In the genomic region with DNA sequence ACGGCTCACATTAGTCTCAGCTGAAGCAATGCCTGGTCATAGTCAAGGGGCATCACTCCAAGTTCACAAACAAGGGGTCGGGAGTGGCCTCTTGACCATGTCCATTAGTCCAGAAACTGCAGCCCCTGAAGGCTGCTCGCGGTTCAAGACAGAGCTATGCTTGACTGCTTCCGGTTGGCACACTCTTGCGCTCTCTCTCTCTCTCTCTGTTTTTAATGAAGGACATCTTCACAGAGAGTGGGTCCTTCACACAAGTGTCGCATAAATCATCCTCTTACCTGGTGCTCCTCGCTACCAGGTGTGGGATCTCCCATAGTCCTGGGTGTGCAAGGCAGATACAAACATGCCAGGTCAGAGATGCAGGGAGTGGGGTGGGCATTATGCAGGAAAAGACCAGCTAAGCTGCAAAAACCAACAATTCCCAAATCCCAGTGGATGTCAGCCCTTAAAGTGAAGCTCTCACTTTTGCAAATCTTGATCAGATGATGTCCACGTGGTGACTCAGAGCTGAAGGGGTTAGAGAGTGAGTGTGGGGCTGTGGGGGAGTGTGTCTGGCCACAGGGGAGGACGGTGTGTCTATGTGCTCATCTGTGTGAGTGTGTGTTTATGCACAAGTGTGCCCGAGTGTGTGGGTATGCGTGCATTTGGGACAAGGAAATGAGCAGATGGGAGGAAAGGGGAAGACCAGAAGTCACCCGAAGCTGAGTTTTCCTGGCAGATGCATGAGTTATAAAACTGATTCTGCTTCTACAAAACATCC, we compare ENCODE assay signal across 24 cellular contexts.
DNase-seq lines count a peak whose midpoint lies in the region; ATAC-seq and TF ChIP-seq lines count a peak whose summit lies in the region.
"Had no signal": no experiment of that assay in that cellular context is flagged by ENCODE, and none has a peak within 500 bp of the region (broad histone marks: within the 10 kb centered on the region; RNA-seq: fewer than 3 reads in every experiment).

No MANE protein-coding gene starts in this region.

- DNase-seq in Right ventricle myocardium inferior (ENCODE audit: missing footprints) = peak; percentile 31
- no peak for DNase-seq in heart right ventricle
- peak; percentile 55 to 79 for DNase-seq in NCI-H187 (lab: John Stamatoyannopoulos, UW)
- DNase-seq in ecto neural progenitor cell (ENCODE audit: low spot score) = peak; percentile 32
- DNase-seq in stimulated activated CD8-positive, alpha-beta memory T cell treated with anti-CD3 and anti-CD28 coated beads, Interleukin-4, amount 100 ng/mL, for 48 hours = peak; percentile 10
- DNase-seq in NCI-H2081 (lab: John Stamatoyannopoulos, UW) = no peak
- no peak for DNase-seq in AML-193 (lab: John Stamatoyannopoulos, UW)
- DNase-seq: activated CD4-positive, alpha-beta T cell treated with anti-CD3 and anti-CD28 coated beads, Interleukin-2, amount 50 U/mL, for 4 hours; activated naive CD4-positive, alpha-beta T cell treated with anti-CD3 and anti-CD28 coated beads, Interleukin-2, amount 10 ng/mL, durations not matched to agents 7 days and 5 days; C1 segment of cervical spinal cord; Calu3; foreskin melanocyte; naive B cell; NCI-H1048; NCI-H524; nucleus accumbens; stimulated activated CD4-positive, alpha-beta T cell treated with anti-CD3 and anti-CD28 coated beads, Interleukin-4, amount 100 ng/mL, for 1 hour; T-helper 2 cell; transverse colon had no signal

- H3K36me3 ChIP-seq in heart right ventricle = no peaks in the 10 kb centered on the region
- H3K36me3 ChIP-seq: adrenal gland, heart left ventricle, transverse colon had no signal

- no peak overlapping the region for H3K27ac ChIP-seq in heart right ventricle
- H3K27ac ChIP-seq: adrenal gland, heart left ventricle, transverse colon had no signal

- TF ChIP-seq CTCF in heart right ventricle (IDR thresholded peaks at IDR 0.05) = no peak

- peaks cover 0 to 62% (median 38%) of the 10 kb centered on the region in 7 donors for H3K27me3 ChIP-seq in heart right ventricle
- H3K27me3 ChIP-seq: transverse colon had no signal

- 71 to 77% methylated on average over 13 of the region's 13 CpGs for WGBS in heart right ventricle, 2 donors

- H3K9me3 ChIP-seq in heart right ventricle = no peaks in the 10 kb centered on the region
- H3K9me3 ChIP-seq: adrenal gland, heart left ventricle, transverse colon had no signal

- ATAC-seq in Right ventricle myocardium inferior = no peak
- ATAC-seq in heart right ventricle = no peak
- ATAC-seq in GM18858 (IDR thresholded peaks at IDR 0.05; ENCODE audit: unreplicated experiment) = no peak
- ATAC-seq: activated CD4-positive, CD25-positive, alpha-beta regulatory T cell treated with anti-CD3 and anti-CD28 coated beads, Interleukin-2, amount 50 U/mL, for 24 hours; activated T-helper 17 cell treated with anti-CD3 and anti-CD28 coated beads, Interleukin-2, amount 50 U/mL, for 72 hours; heart left ventricle had no signal

- intact Hi-C loops in Right ventricle myocardium inferior (cut with DNase I) (no loop called here), heart right ventricle (cut with DNase I) (no loop called here)

- no peaks in the 10 kb centered on the region for H3K4me1 ChIP-seq in heart right ventricle
- H3K4me1 ChIP-seq: adrenal gland, heart left ventricle, transverse colon had no signal

- H3K4me3 ChIP-seq in heart right ventricle = no peak overlapping the region
- H3K4me3 ChIP-seq: adrenal gland, heart left ventricle, transverse colon had no signal

Comparison
In these comparisons a context has a peak if more than half of its experiments do, and no peak if none do; other contexts are left out.
1. DNase-seq: peak in Right ventricle myocardium inferior (single experiment), NCI-H187 (2 of 2), ecto neural progenitor cell (single experiment) and stimulated activated CD8-positive, alpha-beta memory T cell treated with anti-CD3 and anti-CD28 coated beads, Interleukin-4, amount 100 ng/mL, for 48 hours (single experiment); none in heart right ventricle (0 of 2), NCI-H2081 (0 of 2) and AML-193 (0 of 2).